Comparison of ENCODE assay signal across 1 cellular context in the genomic region with DNA sequence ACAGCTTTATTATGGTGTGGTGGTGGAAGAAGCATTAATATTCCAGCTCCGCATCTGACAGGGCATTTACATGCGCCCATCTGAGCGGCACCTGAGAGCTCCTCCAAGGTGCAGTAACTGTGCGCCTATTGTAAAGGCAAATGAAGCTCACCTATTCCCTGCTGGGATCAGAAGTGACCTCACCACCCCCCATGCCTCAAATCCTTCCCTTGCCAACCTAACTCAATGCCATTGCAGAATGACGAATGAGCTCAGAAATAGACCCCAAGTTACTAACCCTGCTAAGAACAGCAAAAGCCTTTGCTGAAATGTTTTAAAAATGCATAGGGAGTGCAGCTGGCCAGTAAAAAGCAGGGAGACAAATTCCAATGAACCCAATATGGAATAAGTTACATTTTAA.
TF ChIP-seq lines count a peak whose summit lies in the region.

No MANE protein-coding gene starts in this region.

TF ChIP-seq in HEK293, 187 proteins besides CTCF, POLR2A, EP300 and RAD21:
- no peak for TF ChIP-seq ZFP37 (tag by site-specific recombination; IDR thresholded peaks at IDR 0.05)
- TF ChIP-seq ZNF350 (tag by site-specific recombination; IDR thresholded peaks at IDR 0.05) = no peak
- TF ChIP-seq ZIC2 (tag by site-specific recombination; IDR thresholded peaks at IDR 0.05) = peak; percentile 60
- TF ChIP-seq ZNF37A (tag by site-specific recombination; IDR thresholded peaks at IDR 0.05) = no peak
- peak; percentile 26; the same call in 1 of the 2 replicates for TF ChIP-seq ZNF629 (tag by site-specific recombination; IDR thresholded peaks at IDR 0.05)
- TF ChIP-seq ZNF426 (tag by site-specific recombination; IDR thresholded peaks at IDR 0.05) = no peak
- peak; percentile 89 for TF ChIP-seq ZNF677 (tag by site-specific recombination; IDR thresholded peaks at IDR 0.05)
- 0 out of 2 replicates have a peak, but pooled peaks have one; percentile 36 for TF ChIP-seq ZBTB17 (tag by site-specific recombination; IDR thresholded peaks at IDR 0.05)
